31 cellular contexts compared by ENCODE assay signal in the genomic region with DNA sequence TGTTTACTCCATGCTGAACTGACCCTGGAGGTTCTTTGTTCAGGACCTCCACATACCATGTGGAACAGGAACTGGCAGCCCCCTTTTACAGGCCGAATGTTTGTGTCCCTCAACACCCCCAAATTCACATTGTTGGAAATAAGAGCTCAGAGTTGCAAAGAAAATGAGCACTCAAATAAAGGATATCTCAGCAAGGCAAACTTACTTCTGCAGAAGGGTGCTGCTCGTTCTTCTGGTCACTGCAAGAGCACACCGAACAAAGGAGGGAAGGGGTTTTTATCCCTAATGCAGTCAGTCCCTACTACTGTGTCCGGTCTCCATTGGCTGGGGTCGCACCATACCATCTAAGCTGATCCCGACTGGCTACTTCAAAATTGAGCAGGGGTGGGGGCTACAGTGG.
"Had no signal": no experiment of that assay in that cellular context is flagged by ENCODE, and none has a peak within 500 bp of the region (broad histone marks: within the 10 kb centered on the region; RNA-seq: fewer than 3 reads in every experiment).

No MANE protein-coding gene starts in this region.

- H3K36me3 ChIP-seq: brain microvascular endothelial cell, esophagus muscularis mucosa, gastroesophageal sphincter, heart right ventricle, WERI-Rb-1 had no signal

- H3K4me3 ChIP-seq: esophagus muscularis mucosa, gastroesophageal sphincter, heart right ventricle had no signal

- H3K27me3 ChIP-seq: brain microvascular endothelial cell had no signal

- FAIRE-seq: astrocyte, bronchial epithelial cell, colon had no signal

- DNase-seq: activated B cell treated with CpG ODN at 0.5 μM for 24 hours; activated CD4-positive, alpha-beta T cell treated with anti-CD3 and anti-CD28 coated beads for 48 hours; activated CD4-positive, alpha-beta T cell treated with anti-CD3 and anti-CD28 coated beads, Interleukin-2, amount 50 U/mL, for 1 hour; activated CD4-positive, alpha-beta T cell treated with anti-CD3 and anti-CD28 coated beads, Interleukin-2, amount 50 U/mL, for 48 hours; activated CD8-positive, alpha-beta memory T cell treated with anti-CD3 and anti-CD28 coated beads for 24 hours; activated CD8-positive, alpha-beta T cell treated with anti-CD3 and anti-CD28 coated beads for 36 hours; activated effector memory CD4-positive, alpha-beta T cell treated with anti-CD3 and anti-CD28 coated beads, Interleukin-2, amount 50 U/mL, for 16 hours; activated naive CD4-positive, alpha-beta T cell treated with anti-CD3 and anti-CD28 coated beads for 36 hours; activated naive CD8-positive, alpha-beta T cell treated with anti-CD3 and anti-CD28 coated beads, Interleukin-2, amount 10 ng/mL, durations not matched to agents 7 days and 5 days; activated T-cell treated with anti-CD3 and anti-CD28 coated beads, Interleukin-2, amount 50 U/mL, for 48 hours; amniotic stem cell; anterior cingulate cortex; brain microvascular endothelial cell; caudate nucleus; cortex of kidney; dermis blood vessel endothelial cell; effector CD4-positive, alpha-beta T cell; effector memory CD8-positive, alpha-beta T cell; erythroblast; foreskin melanocyte; heart right ventricle; T-helper 1 cell; T-helper 17 cell; T1000; WERI-Rb-1 had no signal

- ATAC-seq: activated CD4-positive, CD25-positive, alpha-beta regulatory T cell treated with anti-CD3 and anti-CD28 coated beads, Interleukin-2, amount 50 U/mL, for 24 hours; activated CD8-positive, alpha-beta T cell treated with anti-CD3 and anti-CD28 coated beads for 36 hours; effector memory CD8-positive, alpha-beta T cell; gastroesophageal sphincter; heart right ventricle; T-helper 17 cell had no signal

- H3K27ac ChIP-seq: brain microvascular endothelial cell, esophagus muscularis mucosa, gastroesophageal sphincter, heart right ventricle, WERI-Rb-1 had no signal
